In genomic region chr1:212606042-212606733, GRCh38 we compare ENCODE assay signal across 8 cellular contexts. TPM values are rescaled to one million over a fixed set of nuclear protein-coding genes. Genes with fewer than 3 reads are reported as not detected.
DNase-seq lines count a peak whose midpoint lies in the region; ATAC-seq and TF ChIP-seq lines count a peak whose summit lies in the region.

No MANE protein-coding gene starts in this region.

- H3K9me3 ChIP-seq in suprapubic skin = no peaks in the 10 kb centered on the region

- H3K27me3 ChIP-seq in suprapubic skin = no peaks in the 10 kb centered on the region

- CTCF ChIA-PET in activated CD4-positive, alpha-beta memory T cell treated with anti-CD3 and anti-CD28 coated beads, Interleukin-2, amount 10 ng/mL, durations not matched to agents 7 days and 5 days (lab: Charles Lee) = interaction anchor here (0.6 to 3.1 kb wide), 5 partner anchors 9 to 150 kb away, joined by 3 to 21 read pairs (median 5); no protein-coding TSS in a partner anchor

- no peaks in the 10 kb centered on the region for H3K9me3 Mint-ChIP-seq in activated CD4-positive, alpha-beta T cell treated with anti-CD3 and anti-CD28 coated beads, Interleukin-2, amount 10 ng/mL, durations not matched to agents 24 days and 14 days
- no peaks in the 10 kb centered on the region for H3K9me3 Mint-ChIP-seq in activated CD4-positive, alpha-beta memory T cell treated with anti-CD3 and anti-CD28 coated beads, Interleukin-2, amount 10 ng/mL, durations not matched to agents 7 days and 5 days

- no peak for TF ChIP-seq CTCF in suprapubic skin (IDR thresholded peaks at IDR 0.05)

- peak overlapping the region; percentile 98 for H3K27ac ChIP-seq in suprapubic skin

- H3K4me3 ChIP-seq in suprapubic skin = peak overlapping the region; percentile 91

- no peaks in the 10 kb centered on the region for H3K36me3 ChIP-seq in suprapubic skin

- H3K36me3 Mint-ChIP-seq in activated CD4-positive, alpha-beta T cell treated with anti-CD3 and anti-CD28 coated beads, Interleukin-2, amount 10 ng/mL, durations not matched to agents 24 days and 14 days (ENCODE audit: low read depth) = peaks cover 8% of the 10 kb centered on the region
- H3K36me3 Mint-ChIP-seq in activated CD4-positive, alpha-beta memory T cell treated with anti-CD3 and anti-CD28 coated beads, Interleukin-2, amount 10 ng/mL, durations not matched to agents 7 days and 5 days (ENCODE audit: low read depth) = peaks cover 17% of the 10 kb centered on the region

- no peak for TF ChIP-seq POLR2A in suprapubic skin (IDR thresholded peaks at IDR 0.05)

- POLR2A ChIA-PET in activated CD4-positive, alpha-beta memory T cell treated with anti-CD3 and anti-CD28 coated beads, Interleukin-2, amount 10 ng/mL, durations not matched to agents 7 days and 5 days (lab: Charles Lee) = interaction anchor here (3.3 to 5.0 kb wide), 4 partner anchors 9 to 48 kb away, joined by 36 to 94 read pairs (median 40); no protein-coding TSS in a partner anchor

- ATAC-seq in GM21526 (IDR thresholded peaks at IDR 0.05; ENCODE audit: low FRiP score, unreplicated experiment) = no peak

- H3K27me3 Mint-ChIP-seq in activated CD4-positive, alpha-beta T cell treated with anti-CD3 and anti-CD28 coated beads, Interleukin-2, amount 10 ng/mL, durations not matched to agents 24 days and 14 days = peaks cover 52% of the 10 kb centered on the region
- peaks cover 55% of the 10 kb centered on the region for H3K27me3 Mint-ChIP-seq in activated CD4-positive, alpha-beta memory T cell treated with anti-CD3 and anti-CD28 coated beads, Interleukin-2, amount 10 ng/mL, durations not matched to agents 7 days and 5 days

- intact Hi-C loops in activated CD4-positive, alpha-beta T cell treated with anti-CD3 and anti-CD28 coated beads, Interleukin-2, amount 10 ng/mL, durations not matched to agents 24 days and 14 days (cut with micrococcal nuclease) = loop anchor here (5.0 to 10.0 kb wide), 6 partner anchors 96 to 1029 kb away; partner anchors contain the start of genes DTL, FLVCR1, INTS7 and NENF

- no peak for TF ChIP-seq EP300 in suprapubic skin (IDR thresholded peaks at IDR 0.05)

- H3K4me3 Mint-ChIP-seq in activated CD4-positive, alpha-beta T cell treated with anti-CD3 and anti-CD28 coated beads, Interleukin-2, amount 10 ng/mL, durations not matched to agents 24 days and 14 days = peak overlapping the region; percentile 90
- peak overlapping the region; percentile 95 for H3K4me3 Mint-ChIP-seq in activated CD4-positive, alpha-beta memory T cell treated with anti-CD3 and anti-CD28 coated beads, Interleukin-2, amount 10 ng/mL, durations not matched to agents 7 days and 5 days

- peaks cover 43% of the 10 kb centered on the region for H3K4me1 ChIP-seq in suprapubic skin

- WGBS in suprapubic skin = 4% methylated on average over 9 of the region's 9 CpGs

- no peak for DNase-seq in activated CD4-positive, alpha-beta T cell treated with anti-CD3 and anti-CD28 coated beads, Interleukin-2, amount 10 ng/mL, durations not matched to agents 24 days and 14 days
- DNase-seq in activated CD4-positive, alpha-beta T cell treated with anti-CD3 and anti-CD28 coated beads for 1 hour = no peak
- no peak for DNase-seq in activated CD4-positive, alpha-beta memory T cell treated with anti-CD3 and anti-CD28 coated beads, Interleukin-2, amount 10 ng/mL, durations not matched to agents 7 days and 5 days
- peak; percentile 75 for DNase-seq in islet precursor cell
- DNase-seq in suprapubic skin (ENCODE audit: low spot score in 2 of 2) = no peak
- no peak for DNase-seq in NCI-H1930 (lab: John Stamatoyannopoulos, UW)
- DNase-seq in NCI-H2107 treated with DMSO at 0.1 percent for 48 hours (lab: John Stamatoyannopoulos, UW; ENCODE audit: unreplicated experiment) = no peak

- no peak overlapping the region for H3K27ac Mint-ChIP-seq in activated CD4-positive, alpha-beta T cell treated with anti-CD3 and anti-CD28 coated beads, Interleukin-2, amount 10 ng/mL, durations not matched to agents 24 days and 14 days
- no peak overlapping the region for H3K27ac Mint-ChIP-seq in activated CD4-positive, alpha-beta memory T cell treated with anti-CD3 and anti-CD28 coated beads, Interleukin-2, amount 10 ng/mL, durations not matched to agents 7 days and 5 days

- H3K4me1 Mint-ChIP-seq in activated CD4-positive, alpha-beta T cell treated with anti-CD3 and anti-CD28 coated beads, Interleukin-2, amount 10 ng/mL, durations not matched to agents 24 days and 14 days = peaks cover 38% of the 10 kb centered on the region
- H3K4me1 Mint-ChIP-seq in activated CD4-positive, alpha-beta memory T cell treated with anti-CD3 and anti-CD28 coated beads, Interleukin-2, amount 10 ng/mL, durations not matched to agents 7 days and 5 days = peaks cover 37% of the 10 kb centered on the region

RNA-seq across cellular contexts. Expression of gene ATF3, which starts 2.4 kb away (rescaled TPM):
- 21.2 and 29.5 TPM in 2 replicates for total RNA-seq in activated CD4-positive, alpha-beta T cell treated with anti-CD3 and anti-CD28 coated beads, Interleukin-2, amount 10 ng/mL, durations not matched to agents 24 days and 14 days
- total RNA-seq in activated CD4-positive, alpha-beta memory T cell treated with anti-CD3 and anti-CD28 coated beads, Interleukin-2, amount 10 ng/mL, durations not matched to agents 7 days and 5 days = 10 to 100 TPM; 21.6 to 21.8 TPM
- 100 to 1,000 TPM in 2 of 4 donors, 10 to 100 TPM in 2; 43.9 to 151 (median 84.1) TPM for total RNA-seq in suprapubic skin
